ENCODE assay signal across 8 cellular contexts in genomic region chr3:49411968-49412631, GRCh38. TPM values are rescaled to one million over a fixed set of nuclear protein-coding genes. Genes with fewer than 3 reads are reported as not detected.
DNase-seq lines count a peak whose midpoint lies in the region; ATAC-seq and TF ChIP-seq lines count a peak whose summit lies in the region.

Gene RHOA (minus strand): TSS chr3:49411976. CDS start chr3:49375589, 36,387 bp downstream.
Gene TCTA (plus strand): TSS chr3:49412423. CDS start chr3:49412427, 4 bp downstream.

- intact Hi-C loops in mammary epithelial cell (cut with micrococcal nuclease) = loop anchor here (1.0 to 2.0 kb wide), 4 partner anchors 34 to 241 kb away; partner anchors contain the start of genes GPX1, KLHDC8B and USP4

- BruUV-seq in mammary epithelial cell (replicated peaks; lab: Mats Ljungman, UMichigan) = TSS peak; percentile 79

- ATAC-seq in GM18873 (IDR thresholded peaks at IDR 0.05; ENCODE audit: low FRiP score, unreplicated experiment) (peak; percentile 86), HG03139 (IDR thresholded peaks at IDR 0.05; ENCODE audit: unreplicated experiment) (peak; percentile 70)

- peaks cover 35% of the 10 kb centered on the region for H3K4me1 ChIP-seq in mammary epithelial cell (ENCODE audit: insufficient read depth, low read length)
- H3K4me1 ChIP-seq in iPS-20b (ENCODE audit: insufficient read depth, low read length) = peaks cover 5% of the 10 kb centered on the region

- H2AFZ ChIP-seq in mammary epithelial cell (ENCODE audit: low read depth, low read length) = peak within 1 kb of the TSS; percentile 79

- TF ChIP-seq CTCF in WERI-Rb-1 (IDR thresholded peaks at IDR 0.05; ENCODE audit: low read depth, low read length) (no peak), mammary epithelial cell (conservative IDR thresholded peaks at IDR 0.05 in 1 of 2, IDR thresholded peaks at IDR 0.05 in 1 of 2; ENCODE audit: extremely low read depth in 1 of 2, insufficient read depth in 1 of 2, low read depth in 1 of 2, low read length in 2 of 2) (no peak)

- peaks cover 69% of the 10 kb centered on the region for H3K79me2 ChIP-seq in mammary epithelial cell (ENCODE audit: insufficient read depth, low read length)

- DNase-seq in ACHN = peak; percentile 99
- peak; percentile 98 for DNase-seq in NCI-H2227 (lab: John Stamatoyannopoulos, UW; ENCODE audit: unreplicated experiment)
- DNase-seq in WERI-Rb-1 = peak; percentile 99
- DNase-seq in mammary epithelial cell = peak; percentile 100

- peak within 1 kb of the TSS; percentile 97 for H3K4me3 ChIP-seq in WERI-Rb-1 (ENCODE audit: low read depth, low read length)
- H3K4me3 ChIP-seq in mammary epithelial cell (replicated peaks in 1 of 3; ENCODE audit: insufficient read depth in 1 of 3, low read depth in 2 of 3, low read length in 3 of 3) = peak within 1 kb of the TSS; percentile 86 to 94 (median 90)
- H3K4me3 ChIP-seq in iPS-20b (ENCODE audit: low read length) = peak within 1 kb of the TSS; percentile 96
- H3K4me3 ChIP-seq in skin epidermis = peak within 1 kb of the TSS; percentile 85 to 98 (median 89)

- H3K27ac ChIP-seq in WERI-Rb-1 (peak within 1 kb of the TSS; percentile 94), mammary epithelial cell (ENCODE audit: insufficient read depth, low read depth, low read length) (peak within 1 kb of the TSS; percentile 91), iPS-20b (ENCODE audit: low read length) (peak within 1 kb of the TSS; percentile 85), skin epidermis (peak within 1 kb of the TSS; percentile 83 to 100 (median 97))

- H3K9me3 ChIP-seq in WERI-Rb-1 (ENCODE audit: severe bottlenecking) (no peaks in the 10 kb centered on the region), mammary epithelial cell (replicated peaks; ENCODE audit: insufficient read depth, low read length) (no peaks in the 10 kb centered on the region), iPS-20b (ENCODE audit: insufficient read depth, low read depth, low read length) (no peaks in the 10 kb centered on the region)

- 0% methylated on average over 10 of the region's 62 CpGs for WGBS in mammary epithelial cell (ENCODE audit: low coverage, missing lambda C conversion rate)

- H3K36me3 ChIP-seq in WERI-Rb-1 (peaks cover 26% of the 10 kb centered on the region), mammary epithelial cell (ENCODE audit: insufficient read depth, low read length) (peaks cover 5% of the 10 kb centered on the region), iPS-20b (ENCODE audit: insufficient read depth, low read depth, low read length) (peaks cover 8% of the 10 kb centered on the region; the same call in 1 of the 2 replicates)

- dilution Hi-C loops in mammary epithelial cell (cut with HindIII; ENCODE audit: low sequenced_read_pairs) = loop anchor here (5.0 kb wide), 4 partner anchors 65 to 330 kb away; partner anchors contain the start of gene KLHDC8B

- peak within 1 kb of the TSS; percentile 88 for H3K4me2 ChIP-seq in mammary epithelial cell (ENCODE audit: insufficient read depth, low read depth, low read length)

- H3K27me3 ChIP-seq in WERI-Rb-1 (ENCODE audit: insufficient read depth, low read depth, severe bottlenecking) (no peaks in the 10 kb centered on the region), mammary epithelial cell (ENCODE audit: insufficient read depth, low read length) (no peaks in the 10 kb centered on the region), iPS-20b (ENCODE audit: insufficient read depth, low read length) (no peaks in the 10 kb centered on the region)

- in situ Hi-C loops in ACHN (cut with HindIII; ENCODE audit: low pct_ligation_motif_present, low pct_unique_long_range_greater_than_20kb, low sequenced_read_pairs) = no loop called here
- in situ Hi-C loops in mammary epithelial cell (cut with MboI; ENCODE audit: low sequenced_read_pairs in 2 of 2) = no loop called here

- CTCF ChIA-PET in mammary epithelial cell (lab: Charles Lee; ENCODE audit: low non-redundant PET) = interaction anchor here (0.6 kb wide), 1 partner anchor 72 kb away, joined by 4 read pairs; the partner anchor contains the start of gene USP4

- H4K20me1 ChIP-seq in mammary epithelial cell (ENCODE audit: insufficient read depth, low read length) = peaks cover 3% of the 10 kb centered on the region

- H3K9ac ChIP-seq in mammary epithelial cell (ENCODE audit: insufficient read depth, low read length) = peak within 1 kb of the TSS; percentile 86
- H3K9ac ChIP-seq in iPS-20b (ENCODE audit: low read depth, low read length) = peak within 1 kb of the TSS; percentile 97

RNA-seq across cellular contexts. Expression of gene RHOA, which starts in this region (rescaled TPM):
- 100 to 1,000 TPM; 406 to 421 TPM for total RNA-seq in mammary epithelial cell
- polyA plus RNA-seq in mammary epithelial cell = 486 TPM
- 1,295 TPM for polyA minus RNA-seq in mammary epithelial cell

RNA-seq across cellular contexts. Expression of gene TCTA, which starts in this region (rescaled TPM):
- 10 to 100 TPM; 17.3 to 21.7 TPM for total RNA-seq in mammary epithelial cell
- polyA plus RNA-seq in mammary epithelial cell = 29.2 TPM
- 30.4 TPM for polyA minus RNA-seq in mammary epithelial cell

Comparison
In these comparisons a context has a peak if more than half of its experiments do, and no peak if none do; other contexts are left out.
1. Peak in every context shown above with its lines: DNase-seq, ATAC-seq, H3K4me3 ChIP-seq and H3K27ac ChIP-seq.